In the genomic region with DNA sequence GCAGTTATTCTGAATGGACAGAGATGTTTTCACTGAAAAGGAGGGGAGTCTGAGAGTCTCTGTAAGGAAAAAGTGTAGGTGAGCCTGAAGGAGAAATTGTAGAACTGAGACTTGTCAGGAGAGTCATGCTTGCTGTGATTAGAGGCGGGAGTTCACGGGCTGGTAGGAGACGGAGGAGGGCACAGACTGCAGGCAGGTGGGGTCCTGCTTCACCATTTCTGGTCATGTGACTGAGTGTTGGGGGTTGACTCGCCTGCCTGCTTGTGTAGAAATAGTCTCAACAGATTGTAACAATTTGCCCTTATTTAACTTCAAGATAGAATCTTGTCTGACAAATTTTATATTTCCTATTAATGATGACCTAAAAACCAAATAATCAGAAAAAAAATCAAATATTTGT, we compare ENCODE assay signal across 21 cellular contexts.
"Had no signal": no experiment of that assay in that cellular context is flagged by ENCODE, and none has a peak within 500 bp of the region (broad histone marks: within the 10 kb centered on the region; RNA-seq: fewer than 3 reads in every experiment).

No MANE protein-coding gene starts in this region.

- DNase-seq: activated CD4-positive, alpha-beta T cell treated with anti-CD3 and anti-CD28 coated beads, Interleukin-2, amount 50 U/mL, for 48 hours; activated naive CD4-positive, alpha-beta T cell treated with anti-CD3 and anti-CD28 coated beads for 36 hours; aorta; erythroblast; foreskin melanocyte; kidney; left lung; mammary epithelial cell; occipital lobe; posterior cingulate gyrus; retina; stimulated activated CD4-positive, alpha-beta T cell treated with anti-CD3 and anti-CD28 coated beads, Interleukin-2, amount 100 ng/mL, for 24 hours; stimulated activated naive CD4-positive, alpha-beta T cell treated with Interleukin-2 at 50 U/mL for 16 hours; T-helper 1 cell; T1000; trophoblast cell had no signal

- H3K9me3 Mint-ChIP-seq: activated naive CD4-positive, alpha-beta T cell treated with anti-CD3 and anti-CD28 coated beads for 36 hours; central memory CD8-positive, alpha-beta T cell had no signal

- H3K27me3 ChIP-seq: left lung, vagina had no signal

- H3K9me3 ChIP-seq: left lung, vagina had no signal

- H3K27me3 Mint-ChIP-seq: activated CD8-positive, alpha-beta memory T cell treated with anti-CD3 and anti-CD28 coated beads, Interleukin-2, amount 10 ng/mL, durations not matched to agents 7 days and 5 days; central memory CD8-positive, alpha-beta T cell had no signal

- H3K4me3 Mint-ChIP-seq: activated CD8-positive, alpha-beta memory T cell treated with anti-CD3 and anti-CD28 coated beads, Interleukin-2, amount 10 ng/mL, durations not matched to agents 7 days and 5 days; activated naive CD4-positive, alpha-beta T cell treated with anti-CD3 and anti-CD28 coated beads for 36 hours; central memory CD8-positive, alpha-beta T cell had no signal

- ATAC-seq: activated CD4-positive, CD25-positive, alpha-beta regulatory T cell treated with anti-CD3 and anti-CD28 coated beads, Interleukin-2, amount 50 U/mL, for 24 hours; activated CD8-positive, alpha-beta memory T cell treated with anti-CD3 and anti-CD28 coated beads, Interleukin-2, amount 10 ng/mL, durations not matched to agents 7 days and 5 days; left lung had no signal

- H3K27ac Mint-ChIP-seq: activated naive CD4-positive, alpha-beta T cell treated with anti-CD3 and anti-CD28 coated beads for 36 hours had no signal

- H3K4me1 Mint-ChIP-seq: activated CD8-positive, alpha-beta memory T cell treated with anti-CD3 and anti-CD28 coated beads, Interleukin-2, amount 10 ng/mL, durations not matched to agents 7 days and 5 days had no signal

- H3K27ac ChIP-seq: coronary artery, left lung, vagina had no signal

- H3K4me3 ChIP-seq: coronary artery, left lung, vagina had no signal
